In genomic region chr11:63862923-63863322, GRCh38 we compare ENCODE assay signal across 10 cellular contexts. TPM values are rescaled to one million over a fixed set of nuclear protein-coding genes. Genes with fewer than 3 reads are reported as not detected.
A peak's percentile ranks its signal among the peaks of the same experiment; 100 is the strongest.
DNase-seq lines count a peak whose midpoint lies in the region; ATAC-seq and TF ChIP-seq lines count a peak whose summit lies in the region.
"Had no signal": no experiment of that assay in that cellular context is flagged by ENCODE, and none has a peak within 500 bp of the region (broad histone marks: within the 10 kb centered on the region; RNA-seq: fewer than 3 reads in every experiment).

No MANE protein-coding gene starts in this region.

- no peak overlapping the region for H3K4me3 ChIP-seq in prostate gland

- H3K27me3 ChIP-seq in prostate gland (replicated peaks; ENCODE audit: insufficient read depth), result no peaks in the 10 kb centered on the region

- H3K27ac ChIP-seq in prostate gland, result peak overlapping the region; percentile 31 to 66

- no peaks in the 10 kb centered on the region for H3K36me3 ChIP-seq in prostate gland

- intact Hi-C loops in prostate gland (cut with DNase I), result no loop called here

- ATAC-seq in GM18519 (IDR thresholded peaks at IDR 0.05; ENCODE audit: low FRiP score, unreplicated experiment) (no peak), GM18520 (IDR thresholded peaks at IDR 0.05; ENCODE audit: unreplicated experiment) (no peak)

- H3K9me3 ChIP-seq in prostate gland, result no peaks in the 10 kb centered on the region

- DNase-seq in NCI-H2107 treated with DMSO at 0.1 percent for 48 hours (lab: John Stamatoyannopoulos, UW; ENCODE audit: unreplicated experiment) (peak; percentile 65), NCI-H2107 (lab: John Stamatoyannopoulos, UW) (no peak), NCI-H748 (lab: John Stamatoyannopoulos, UW; ENCODE audit: unreplicated experiment) (peak; percentile 57), dermis blood vessel endothelial cell (peak; percentile 25), prostate gland (ENCODE audit: low spot score) (no peak), NCI-H82 treated with DMSO at 0.1 percent for 48 hours (lab: John Stamatoyannopoulos, UW; ENCODE audit: unreplicated experiment) (no peak)
- DNase-seq: 8988T, NCI-H2029 had no signal

- no peak for TF ChIP-seq CTCF in prostate gland (IDR thresholded peaks at IDR 0.05)

- TF ChIP-seq POLR2A in prostate gland (IDR thresholded peaks at IDR 0.05), result no peak

- peaks cover 25% of the 10 kb centered on the region for H3K4me1 ChIP-seq in prostate gland (replicated peaks)

- 16% methylated on average over 4 of the region's 4 CpGs for WGBS in prostate gland

RNA-seq across cellular contexts. Expression of gene MARK2, which starts 24.0 kb away (rescaled TPM):
- total RNA-seq in dermis blood vessel endothelial cell, result 12.1 and 15.1 TPM in 2 replicates
- total RNA-seq in prostate gland, result 10 to 100 TPM; 65.4 to 67.2 TPM

RNA-seq across cellular contexts. Expression of gene SPINDOC, which starts 49.7 kb away (rescaled TPM):
- total RNA-seq in dermis blood vessel endothelial cell (14.3 and 22.4 TPM in 2 replicates), prostate gland (10 to 100 TPM; 17.8 to 36.2 TPM)

RNA-seq across cellular contexts. Expression of gene RCOR2, which starts 54.0 kb away (rescaled TPM):
- 0.09 and 0.17 TPM in 2 replicates for total RNA-seq in dermis blood vessel endothelial cell
- total RNA-seq in prostate gland, result 1 to 10 TPM in 1 of 2 donors, under 1 TPM in 1; 0.64 to 3.3 TPM

Comparison
In these comparisons a context has a peak if more than half of its experiments do, and no peak if none do; other contexts are left out.
1. DNase-seq: peak in NCI-H2107 treated with DMSO at 0.1 percent for 48 hours (single experiment), NCI-H748 (single experiment) and dermis blood vessel endothelial cell (single experiment); none in NCI-H2107 (single experiment), prostate gland (single experiment) and NCI-H82 treated with DMSO at 0.1 percent for 48 hours (single experiment).